ENCODE assay signal across 23 cellular contexts in genomic region chr2:150063950-150064549, GRCh38.
DNase-seq lines count a peak whose midpoint lies in the region; ATAC-seq, FAIRE-seq and TF ChIP-seq lines count a peak whose summit lies in the region.
"Had no signal": no experiment of that assay in that cellular context is flagged by ENCODE, and none has a peak within 500 bp of the region (broad histone marks: within the 10 kb centered on the region; RNA-seq: fewer than 3 reads in every experiment).

No MANE protein-coding gene starts in this region.

- POLR2A ChIA-PET in H1 (lab: Charles Lee; ENCODE audit: partially characterized antibody), result no interaction called here

- no peak overlapping the region for H3K4ac ChIP-seq in H1 (replicated peaks; ENCODE audit: insufficient read length, low read depth, low read length)

- in situ Hi-C loops in GM23248 (cut with MboI), result no loop called here

- no peak overlapping the region for H3K4me3 Mint-ChIP-seq in stimulated activated effector memory CD8-positive, alpha-beta T cell treated with anti-CD3 and anti-CD28 coated beads, Interleukin-12 subunit alpha, Interleukin-12 subunit beta, amount 100 ng/mL, for 72 hours
- H3K4me3 Mint-ChIP-seq: activated CD4-positive, alpha-beta T cell treated with anti-CD3 and anti-CD28 coated beads for 36 hours; activated naive CD8-positive, alpha-beta T cell treated with anti-CD3 and anti-CD28 coated beads for 36 hours; activated T-helper 1 cell treated with anti-CD3 and anti-CD28 coated beads, Interleukin-12 subunit alpha, Interleukin-12 subunit beta, Interleukin-2, Interleukin-4 antibody, amounts not matched to agents 30 ng/mL and 10 ng/mL and 1 ng/mL, durations not matched to agents 14 hours and 24 hours and 36 hours; CD4-positive, CD25-positive, alpha-beta regulatory T cell; natural killer cell had no signal

- 83 to 89% methylated on average over 6 of the region's 6 CpGs for WGBS in GM23248 (ENCODE audit: low coverage in 1 of 2, low lambda C conversion rate in 2 of 2, missing lambda C conversion rate in 2 of 2), 2 experiments
- WGBS in H1 (ENCODE audit: extremely low coverage in 1 of 2, insufficient coverage in 1 of 2, insufficient read length in 1 of 2, insufficient replicate concordance in 2 of 2, low coverage in 1 of 2, low lambda C conversion rate in 2 of 2, missing lambda C conversion rate in 1 of 2), 2 experiments, result 37% methylated on average over 6 of the region's 6 CpGs; no CpG with 5 or more reads in 1 of the 2 experiments
- 93 to 96% methylated on average over 6 of the region's 6 CpGs for WGBS in aorta, 2 donors

- H3K14ac ChIP-seq in H1 (ENCODE audit: insufficient read length), result no peak overlapping the region

- CTCF ChIA-PET in H1 (lab: Charles Lee; ENCODE audit: partially characterized antibody), result no interaction called here

- H3K4me1 Mint-ChIP-seq in stimulated activated effector memory CD8-positive, alpha-beta T cell treated with anti-CD3 and anti-CD28 coated beads, Interleukin-12 subunit alpha, Interleukin-12 subunit beta, amount 100 ng/mL, for 72 hours, result no peaks in the 10 kb centered on the region
- H3K4me1 Mint-ChIP-seq: activated CD4-positive, alpha-beta T cell treated with anti-CD3 and anti-CD28 coated beads for 36 hours; activated naive CD8-positive, alpha-beta T cell treated with anti-CD3 and anti-CD28 coated beads for 36 hours; CD4-positive, CD25-positive, alpha-beta regulatory T cell; natural killer cell had no signal

- no peak overlapping the region; the same call in 1 of the 2 replicates for H3K9ac ChIP-seq in GM23248
- no peak overlapping the region for H3K9ac ChIP-seq in NT2/D1 (ENCODE audit: insufficient read length, low read depth)
- H3K9ac ChIP-seq in H1 (replicated peaks in 1 of 4; ENCODE audit: extremely low read depth in 1 of 4, low read depth in 3 of 4, low read length in 3 of 4), result no peak overlapping the region
- H3K9ac ChIP-seq in neural cell (ENCODE audit: low read length), result no peak overlapping the region

- H2AK5ac ChIP-seq in H1 (ENCODE audit: low read depth, low read length), result no peak overlapping the region

- no peak overlapping the region for H4K5ac ChIP-seq in H1 (ENCODE audit: insufficient read length, low read depth, low read length)

- no peak overlapping the region for H3K56ac ChIP-seq in H1 (replicated peaks; ENCODE audit: insufficient read length, low read depth, low read length)

- H3K36me3 ChIP-seq in GM23248 (ENCODE audit: low read depth) (no peaks in the 10 kb centered on the region), NT2/D1 (ENCODE audit: insufficient read depth, insufficient read length, low read length) (no peaks in the 10 kb centered on the region), H1 (ENCODE audit: control insufficient read depth in 2 of 4, insufficient read depth in 4 of 4, low read length in 3 of 4) (no peaks in the 10 kb centered on the region), neural cell (ENCODE audit: insufficient read depth, low read length) (no peaks in the 10 kb centered on the region), aorta (ENCODE audit: control insufficient read depth in 1 of 2, insufficient read depth in 2 of 2, low read length in 1 of 2) (no peaks in the 10 kb centered on the region)
- H3K36me3 ChIP-seq: thoracic aorta had no signal

- H3K79me2 ChIP-seq in GM23248 (ENCODE audit: insufficient read depth) (no peaks in the 10 kb centered on the region), H1 (ENCODE audit: control insufficient read depth in 1 of 2, insufficient read depth in 2 of 2, low read length in 2 of 2) (no peaks in the 10 kb centered on the region), neural cell (replicated peaks; ENCODE audit: insufficient read depth, low read length) (no peaks in the 10 kb centered on the region)

- H3K36me3 Mint-ChIP-seq in stimulated activated effector memory CD8-positive, alpha-beta T cell treated with anti-CD3 and anti-CD28 coated beads, Interleukin-12 subunit alpha, Interleukin-12 subunit beta, amount 100 ng/mL, for 72 hours, result no peaks in the 10 kb centered on the region
- H3K36me3 Mint-ChIP-seq: activated naive CD8-positive, alpha-beta T cell treated with anti-CD3 and anti-CD28 coated beads for 36 hours; CD4-positive, CD25-positive, alpha-beta regulatory T cell; natural killer cell had no signal

- no peaks in the 10 kb centered on the region; the same call in 1 of the 2 replicates for H3K23me2 ChIP-seq in H1 (ENCODE audit: low read depth, low read length)

- H3K4me2 ChIP-seq in GM23248 (ENCODE audit: unreplicated experiment) (peak overlapping the region; percentile 25), H1 (ENCODE audit: insufficient read depth in 1 of 2, low read depth in 2 of 2, low read length in 2 of 2) (peak overlapping the region; percentile 6 to 35; a peak in 3 of 4 replicates), neural cell (ENCODE audit: low read length) (peak overlapping the region; percentile 20)

- H3K27ac ChIP-seq in GM23248 (peak overlapping the region; percentile 69), H1 (ENCODE audit: low read depth, low read length) (no peak overlapping the region), neural cell (ENCODE audit: low read length) (peak overlapping the region; percentile 44), aorta (ENCODE audit: low read depth in 1 of 2, low read length in 2 of 2) (no peak overlapping the region)
- H3K27ac ChIP-seq: body of pancreas, thoracic aorta had no signal

- no peak overlapping the region for H3K18ac ChIP-seq in H1 (ENCODE audit: extremely low read depth, low read length)

- H3K27ac Mint-ChIP-seq in stimulated activated effector memory CD8-positive, alpha-beta T cell treated with anti-CD3 and anti-CD28 coated beads, Interleukin-12 subunit alpha, Interleukin-12 subunit beta, amount 100 ng/mL, for 72 hours, result no peak overlapping the region
- H3K27ac Mint-ChIP-seq: activated CD4-positive, alpha-beta T cell treated with anti-CD3 and anti-CD28 coated beads for 36 hours; activated naive CD8-positive, alpha-beta T cell treated with anti-CD3 and anti-CD28 coated beads for 36 hours; activated T-helper 1 cell treated with anti-CD3 and anti-CD28 coated beads, Interleukin-12 subunit alpha, Interleukin-12 subunit beta, Interleukin-2, Interleukin-4 antibody, amounts not matched to agents 30 ng/mL and 10 ng/mL and 1 ng/mL, durations not matched to agents 14 hours and 24 hours and 36 hours; CD4-positive, CD25-positive, alpha-beta regulatory T cell; natural killer cell had no signal

- H4K91ac ChIP-seq in H1 (replicated peaks; ENCODE audit: insufficient read length, low read length), result no peak overlapping the region

- H2BK5ac ChIP-seq in H1 (ENCODE audit: low read depth, low read length), result peak overlapping the region; percentile 15; the same call in 1 of the 2 replicates

- TF ChIP-seq CTCF in H1 (IDR thresholded peaks at IDR 0.05; ENCODE audit: control extremely low read depth in 1 of 3, insufficient read depth in 1 of 3, low read depth in 1 of 3, low read length in 3 of 3) (no peak), neural cell (IDR thresholded peaks at IDR 0.05; ENCODE audit: poor library complexity, severe bottlenecking) (no peak)

- TF ChIP-seq EP300 in H1 (IDR thresholded peaks at IDR 0.05; ENCODE audit: borderline replicate concordance in 1 of 2, low read depth in 2 of 2, low read length in 2 of 2), result no peak
- TF ChIP-seq EP300 in neural cell (conservative IDR thresholded peaks at IDR 0.05; ENCODE audit: poor library complexity, severe bottlenecking), result no peak

- no peak overlapping the region for H3K23ac ChIP-seq in H1 (ENCODE audit: insufficient read length)

- H3K9me2 ChIP-seq in GM23248 (ENCODE audit: insufficient read depth), result no peaks in the 10 kb centered on the region
- H3K9me2 ChIP-seq in neural cell (ENCODE audit: insufficient read depth, low read length), result no peaks in the 10 kb centered on the region

- H2BK120ac ChIP-seq in H1 (replicated peaks; ENCODE audit: low read depth, low read length), result no peak overlapping the region

- no peak for TF ChIP-seq POLR2A in H1 (IDR thresholded peaks at IDR 0.05; ENCODE audit: control extremely low read depth in 1 of 2, low read depth in 2 of 2, low read length in 2 of 2)

- H3K4me1 ChIP-seq in GM23248 (ENCODE audit: insufficient read depth) (peaks cover 32% of the 10 kb centered on the region), NT2/D1 (ENCODE audit: insufficient read depth, insufficient read length) (no peaks in the 10 kb centered on the region), H1 (replicated peaks in 1 of 4; ENCODE audit: control insufficient read depth in 3 of 4, insufficient read depth in 4 of 4, low read length in 3 of 4) (peaks cover 0 to 20% (median 8%) of the 10 kb centered on the region in 4 experiments; a peak in 6 of 7 replicates), aorta (ENCODE audit: control insufficient read depth in 1 of 2, insufficient read depth in 2 of 2, low read length in 2 of 2) (no peaks in the 10 kb centered on the region)
- H3K4me1 ChIP-seq: body of pancreas had no signal

- no peak for ATAC-seq in stimulated activated effector memory CD8-positive, alpha-beta T cell treated with anti-CD3 and anti-CD28 coated beads, Interleukin-12 subunit alpha, Interleukin-12 subunit beta, amount 100 ng/mL, for 72 hours
- ATAC-seq in aorta (ENCODE audit: low FRiP score), result no peak
- ATAC-seq: activated CD4-positive, alpha-beta T cell treated with anti-CD3 and anti-CD28 coated beads for 36 hours; body of pancreas; GM12878; natural killer cell had no signal

- peak; percentile 57 for FAIRE-seq in H1 (lab: Jason Lieb, UNC)
- FAIRE-seq: GM12878 had no signal

- no peak overlapping the region for H2BK15ac ChIP-seq in H1 (ENCODE audit: low read length)

- no peaks in the 10 kb centered on the region for H4K20me1 ChIP-seq in GM23248 (ENCODE audit: insufficient read depth)
- H4K20me1 ChIP-seq in H1 (replicated peaks in 1 of 2; ENCODE audit: control insufficient read depth in 1 of 2, insufficient read depth in 2 of 2, low read length in 2 of 2), result no peaks in the 10 kb centered on the region
- H4K20me1 ChIP-seq in neural cell (ENCODE audit: insufficient read depth), result no peaks in the 10 kb centered on the region

- H3K4me3 ChIP-seq in GM23248 (no peak overlapping the region), NT2/D1 (ENCODE audit: insufficient read length, low read depth) (no peak overlapping the region), H1 (ENCODE audit: extremely low read depth in 1 of 4, insufficient read depth in 2 of 4, low read depth in 3 of 4, low read length in 4 of 4) (peak overlapping the region in 1 of 4 experiments; percentile 16; a peak in 1 of 8 replicates), neural cell (ENCODE audit: low read length) (no peak overlapping the region), aorta (ENCODE audit: low read length in 2 of 2) (no peak overlapping the region)
- H3K4me3 ChIP-seq: body of pancreas, GM12878, thoracic aorta had no signal

- no peak overlapping the region for H4K8ac ChIP-seq in H1 (ENCODE audit: extremely low read depth, insufficient read depth, low read length)

- no peak overlapping the region for H2BK20ac ChIP-seq in H1 (ENCODE audit: low read length)

- DNase-seq in GM23248, result no peak
- peak; percentile 69 for DNase-seq in NT2/D1 (ENCODE audit: low read depth, low spot score)
- peak in 1 of 2 experiments; percentile 46 for DNase-seq in H1 (ENCODE audit: low read depth in 1 of 2, low spot score in 2 of 2)
- no peak for DNase-seq in stimulated activated effector memory CD8-positive, alpha-beta T cell treated with anti-CD3 and anti-CD28 coated beads, Interleukin-12 subunit alpha, Interleukin-12 subunit beta, amount 100 ng/mL, for 72 hours (ENCODE audit: low spot score in 2 of 2)
- no peak for DNase-seq in SW 1271 (lab: John Stamatoyannopoulos, UW)
- no peak for DNase-seq in aorta
- no peak for DNase-seq in SW480 (ENCODE audit: low spot score)
- DNase-seq: activated CD4-positive, alpha-beta T cell treated with anti-CD3 and anti-CD28 coated beads for 36 hours; activated naive CD8-positive, alpha-beta T cell treated with anti-CD3 and anti-CD28 coated beads for 36 hours; body of pancreas; CD4-positive, CD25-positive, alpha-beta regulatory T cell; cortex of kidney; Karpas-422; mesendoderm; natural killer cell; NCI-H2029; NK-92 treated with Interleukin-12 subunit alpha and Interleukin-12 subunit beta, amount 100 ng/mL, for 24 hours; stimulated activated CD4-positive, alpha-beta T cell treated with anti-CD3 and anti-CD28 coated beads, Interleukin-1b, Interleukin-23, amount 100 ng/mL, for 48 hours; stimulated activated naive CD4-positive, alpha-beta T cell had no signal

- H3K27me3 ChIP-seq in GM23248 (replicated peaks; ENCODE audit: insufficient read depth), result no peaks in the 10 kb centered on the region
- no peaks in the 10 kb centered on the region for H3K27me3 ChIP-seq in NT2/D1 (ENCODE audit: insufficient read depth, insufficient read length)
- H3K27me3 ChIP-seq in H1 (replicated peaks in 1 of 4; ENCODE audit: control insufficient read depth in 3 of 4, extremely low read depth in 1 of 4, insufficient read depth in 3 of 4, low read length in 3 of 4), result no peaks in the 10 kb centered on the region
- H3K27me3 ChIP-seq in neural cell (ENCODE audit: insufficient read depth, low read depth, low read length), result no peaks in the 10 kb centered on the region
- no peaks in the 10 kb centered on the region for H3K27me3 ChIP-seq in aorta (ENCODE audit: control insufficient read depth in 1 of 2, insufficient read depth in 2 of 2, low read length in 1 of 2)
- H3K27me3 ChIP-seq: body of pancreas had no signal

- 0 out of 2 replicates have a peak overlapping the region, but pooled peaks have one; percentile 20 for H2BK12ac ChIP-seq in H1 (ENCODE audit: low read depth, low read length)

- H2AFZ ChIP-seq in GM23248 (no peak overlapping the region), H1 (ENCODE audit: low read length) (no peak overlapping the region), neural cell (ENCODE audit: low read depth, low read length) (peak overlapping the region; percentile 2)

- intact Hi-C loops in aorta (cut with DNase I), result no loop called here

- H3K9me3 ChIP-seq in GM23248 (ENCODE audit: low read depth) (no peaks in the 10 kb centered on the region), NT2/D1 (ENCODE audit: insufficient read depth, low read length) (no peaks in the 10 kb centered on the region; the same call in 1 of the 2 replicates), H1 (ENCODE audit: insufficient read depth in 2 of 2, low read depth in 1 of 2, low read length in 1 of 2) (no peaks in the 10 kb centered on the region), neural cell (ENCODE audit: low read length) (no peaks in the 10 kb centered on the region), aorta (ENCODE audit: control insufficient read depth, low read length) (no peaks in the 10 kb centered on the region)
- H3K9me3 ChIP-seq: body of pancreas, thoracic aorta had no signal

- H3F3A ChIP-seq in GM23248 (ENCODE audit: insufficient read depth) (peaks cover 23% of the 10 kb centered on the region), neural cell (ENCODE audit: insufficient read depth, low read length, poor library complexity, severe bottlenecking) (no peaks in the 10 kb centered on the region)

- TF ChIP-seq RAD21 in H1 (IDR thresholded peaks at IDR 0.05 in 1 of 2, conservative IDR thresholded peaks at IDR 0.05 in 1 of 2; ENCODE audit: low read depth in 2 of 2, low read length in 2 of 2) (peak in 1 of 2 experiments; percentile 9; a peak in 1 of 4 replicates), neural cell (conservative IDR thresholded peaks at IDR 0.05) (peak; percentile 13)

- H3K9me3 Mint-ChIP-seq in stimulated activated effector memory CD8-positive, alpha-beta T cell treated with anti-CD3 and anti-CD28 coated beads, Interleukin-12 subunit alpha, Interleukin-12 subunit beta, amount 100 ng/mL, for 72 hours, result peaks cover 13% of the 10 kb centered on the region
- H3K9me3 Mint-ChIP-seq: activated naive CD8-positive, alpha-beta T cell treated with anti-CD3 and anti-CD28 coated beads for 36 hours; activated T-helper 1 cell treated with anti-CD3 and anti-CD28 coated beads, Interleukin-12 subunit alpha, Interleukin-12 subunit beta, Interleukin-2, Interleukin-4 antibody, amounts not matched to agents 30 ng/mL and 10 ng/mL and 1 ng/mL, durations not matched to agents 14 hours and 24 hours and 36 hours had no signal

- no peaks in the 10 kb centered on the region for H3K79me1 ChIP-seq in H1 (ENCODE audit: low read depth, low read length)

Comparison
In these comparisons a context has a peak if more than half of its experiments do, and no peak if none do; other contexts are left out.
1. H3K27ac ChIP-seq: peak in GM23248 (single experiment) and neural cell (single experiment); none in H1 (single experiment) and aorta (0 of 2).
2. Peak in every context shown above with its lines, with median percentiles within 50 percentile points of each other: H3K4me2 ChIP-seq.